In genomic region chr1:15834406-15835204, GRCh38 we compare ENCODE assay signal across 8 cellular contexts. TPM values are rescaled to one million over a fixed set of nuclear protein-coding genes. Genes with fewer than 3 reads are reported as not detected.
DNase-seq lines count a peak whose midpoint lies in the region; ATAC-seq and TF ChIP-seq lines count a peak whose summit lies in the region.

No MANE protein-coding gene starts in this region.

- peak overlapping the region; percentile 72 for H3K4me3 ChIP-seq in SU-DHL-6 (ENCODE audit: insufficient read depth, low read length, poor library complexity, severe bottlenecking)

- H3K27ac ChIP-seq in SU-DHL-6 (ENCODE audit: low read depth, low read length), result peak overlapping the region; percentile 98

- no peaks in the 10 kb centered on the region for H3K9me3 ChIP-seq in SU-DHL-6 (ENCODE audit: insufficient read depth, low read length)

- H3K9me3 Mint-ChIP-seq in activated naive CD8-positive, alpha-beta T cell treated with anti-CD3 and anti-CD28 coated beads, Interleukin-2, amount 50 U/mL, for 24 hours, result no peaks in the 10 kb centered on the region
- H3K9me3 Mint-ChIP-seq in type B pancreatic cell, result no peaks in the 10 kb centered on the region

- H3K9ac ChIP-seq in SU-DHL-6 (ENCODE audit: low read length), result peak overlapping the region; percentile 88

- H3K27me3 ChIP-seq in SU-DHL-6 (ENCODE audit: low read length), result no peaks in the 10 kb centered on the region

- intact Hi-C loops in cardiac septum (cut with DNase I), result loop anchor here (1.0 to 2.0 kb wide), 3 partner anchors 13 to 308 kb away; partner anchors contain the start of genes DNAJC16 and SPEN

- no peaks in the 10 kb centered on the region for H4K20me1 ChIP-seq in SU-DHL-6 (ENCODE audit: low read depth, low read length)

- peaks cover 3% of the 10 kb centered on the region for H3K27me3 Mint-ChIP-seq in activated naive CD8-positive, alpha-beta T cell treated with anti-CD3 and anti-CD28 coated beads, Interleukin-2, amount 50 U/mL, for 24 hours
- H3K27me3 Mint-ChIP-seq in type B pancreatic cell, result no peaks in the 10 kb centered on the region

- H3K9me2 ChIP-seq in SU-DHL-6 (replicated peaks; ENCODE audit: insufficient read depth, low read length), result no peaks in the 10 kb centered on the region

- peaks cover 4% of the 10 kb centered on the region; the same call in 1 of the 2 replicates for H3K79me2 ChIP-seq in SU-DHL-6 (ENCODE audit: insufficient read depth, low read length)

- ATAC-seq in HG02759 (IDR thresholded peaks at IDR 0.05; ENCODE audit: unreplicated experiment), result peak; percentile 55
- peak; percentile 55 for ATAC-seq in activated naive CD8-positive, alpha-beta T cell treated with anti-CD3 and anti-CD28 coated beads, Interleukin-2, amount 50 U/mL, for 24 hours

- peak; percentile 72 for TF ChIP-seq POLR2A in GM10847 (IDR thresholded peaks at IDR 0.05; ENCODE audit: extremely low read depth, insufficient read length)

- peaks cover 6% of the 10 kb centered on the region for H3K36me3 Mint-ChIP-seq in activated naive CD8-positive, alpha-beta T cell treated with anti-CD3 and anti-CD28 coated beads, Interleukin-2, amount 50 U/mL, for 24 hours (ENCODE audit: low read depth)
- peaks cover 10% of the 10 kb centered on the region for H3K36me3 Mint-ChIP-seq in type B pancreatic cell

- peak overlapping the region; percentile 90 for H3K4me3 Mint-ChIP-seq in activated naive CD8-positive, alpha-beta T cell treated with anti-CD3 and anti-CD28 coated beads, Interleukin-2, amount 50 U/mL, for 24 hours
- peak overlapping the region; percentile 96 for H3K4me3 Mint-ChIP-seq in type B pancreatic cell

- H3K27ac Mint-ChIP-seq in activated naive CD8-positive, alpha-beta T cell treated with anti-CD3 and anti-CD28 coated beads, Interleukin-2, amount 50 U/mL, for 24 hours, result peak overlapping the region; percentile 99
- H3K27ac Mint-ChIP-seq in type B pancreatic cell, result peak overlapping the region; percentile 100

- H3F3A ChIP-seq in SU-DHL-6 (ENCODE audit: insufficient read depth), result peaks cover 72% of the 10 kb centered on the region

- DNase-seq in NCI-H1417 treated with DMSO at 0.1 percent for 48 hours (lab: John Stamatoyannopoulos, UW) (peak; percentile 35), cardiac septum (ENCODE audit: low spot score) (peak; percentile 93), pons (ENCODE audit: low spot score) (peak; percentile 88), type B pancreatic cell (ENCODE audit: extremely low spot score, unreplicated experiment) (peak; percentile 92)
- DNase-seq in activated naive CD8-positive, alpha-beta T cell treated with anti-CD3 and anti-CD28 coated beads, Interleukin-2, amount 50 U/mL, for 24 hours, result peak; percentile 91

- no peaks in the 10 kb centered on the region for H3K36me3 ChIP-seq in SU-DHL-6 (ENCODE audit: low read length)

- H3K4me2 ChIP-seq in SU-DHL-6 (ENCODE audit: low read depth, low read length, poor library complexity, severe bottlenecking), result peak overlapping the region; percentile 100

- TF ChIP-seq CTCF in SU-DHL-6 (IDR thresholded peaks at IDR 0.05; ENCODE audit: insufficient read depth, low read length, poor library complexity, severe bottlenecking) (no peak), type B pancreatic cell (conservative IDR thresholded peaks at IDR 0.05) (no peak)

- H3K4me1 Mint-ChIP-seq in activated naive CD8-positive, alpha-beta T cell treated with anti-CD3 and anti-CD28 coated beads, Interleukin-2, amount 50 U/mL, for 24 hours, result peaks cover 57% of the 10 kb centered on the region
- H3K4me1 Mint-ChIP-seq in type B pancreatic cell (ENCODE audit: unreplicated experiment), result peaks cover 35% of the 10 kb centered on the region

- peak overlapping the region; percentile 49 for H2AFZ ChIP-seq in SU-DHL-6 (ENCODE audit: low read depth, low read length, severe bottlenecking)

RNA-seq across cellular contexts. Expression of gene SPEN, which starts 12.9 kb away (rescaled TPM):
- total RNA-seq in cardiac septum, result 37.8 TPM
- 66.5 and 79.4 TPM in 2 replicates for total RNA-seq in type B pancreatic cell (ENCODE audit: low replicate concordance)

RNA-seq across cellular contexts. Expression of gene UQCRHL, which starts 27.2 kb away (rescaled TPM):
- total RNA-seq in cardiac septum (4.9 TPM), type B pancreatic cell (ENCODE audit: low replicate concordance) (2.1 and 2.3 TPM in 2 replicates)

Comparison
In these comparisons a context has a peak if more than half of its experiments do, and no peak if none do; other contexts are left out.
1. Peak in every context shown above with its lines: DNase-seq, ATAC-seq, H3K4me3 ChIP-seq and H3K27ac ChIP-seq.
2. DNase-seq: peak in every context shown above with its lines; median percentile 93 in cardiac septum; 92 in type B pancreatic cell; 91 in activated naive CD8-positive, alpha-beta T cell treated with anti-CD3 and anti-CD28 coated beads, Interleukin-2, amount 50 U/mL, for 24 hours; 88 in pons; 35 in NCI-H1417 treated with DMSO at 0.1 percent for 48 hours.